Comparison of ENCODE assay signal across 8 cellular contexts in the genomic region with DNA sequence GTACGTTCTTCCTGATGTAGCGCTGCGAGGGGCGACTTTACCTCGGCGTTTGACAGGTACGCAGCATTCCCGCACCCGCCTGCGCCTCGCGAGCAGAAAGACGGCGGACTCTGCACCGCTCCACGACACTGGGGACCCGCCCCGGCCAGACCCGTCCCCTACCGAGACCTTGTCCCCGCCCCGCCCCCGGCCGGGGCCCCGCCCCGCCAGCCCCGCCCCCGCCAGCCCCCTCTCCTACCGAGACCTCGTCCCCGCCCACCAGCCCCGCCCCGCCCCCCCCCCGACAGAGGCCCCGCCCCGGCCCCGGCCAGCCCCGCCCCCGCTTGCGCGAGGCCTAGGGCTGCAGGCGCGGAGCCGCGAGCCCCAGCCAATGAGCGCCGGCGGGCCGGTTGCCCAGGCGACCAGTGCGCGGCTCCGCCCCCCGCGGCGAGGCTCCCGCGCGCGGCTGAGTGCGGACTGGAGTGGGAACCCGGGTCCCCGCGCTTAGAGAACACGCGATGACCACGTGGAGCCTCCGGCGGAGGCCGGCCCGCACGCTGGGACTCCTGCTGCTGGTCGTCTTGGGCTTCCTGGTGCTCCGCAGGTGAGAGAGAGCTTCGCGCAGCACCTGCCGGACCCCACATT. TPM values are rescaled to one million over a fixed set of nuclear protein-coding genes. Genes with fewer than 3 reads are reported as not detected.
DNase-seq lines count a peak whose midpoint lies in the region; ATAC-seq and TF ChIP-seq lines count a peak whose summit lies in the region.

A gene with protein sequence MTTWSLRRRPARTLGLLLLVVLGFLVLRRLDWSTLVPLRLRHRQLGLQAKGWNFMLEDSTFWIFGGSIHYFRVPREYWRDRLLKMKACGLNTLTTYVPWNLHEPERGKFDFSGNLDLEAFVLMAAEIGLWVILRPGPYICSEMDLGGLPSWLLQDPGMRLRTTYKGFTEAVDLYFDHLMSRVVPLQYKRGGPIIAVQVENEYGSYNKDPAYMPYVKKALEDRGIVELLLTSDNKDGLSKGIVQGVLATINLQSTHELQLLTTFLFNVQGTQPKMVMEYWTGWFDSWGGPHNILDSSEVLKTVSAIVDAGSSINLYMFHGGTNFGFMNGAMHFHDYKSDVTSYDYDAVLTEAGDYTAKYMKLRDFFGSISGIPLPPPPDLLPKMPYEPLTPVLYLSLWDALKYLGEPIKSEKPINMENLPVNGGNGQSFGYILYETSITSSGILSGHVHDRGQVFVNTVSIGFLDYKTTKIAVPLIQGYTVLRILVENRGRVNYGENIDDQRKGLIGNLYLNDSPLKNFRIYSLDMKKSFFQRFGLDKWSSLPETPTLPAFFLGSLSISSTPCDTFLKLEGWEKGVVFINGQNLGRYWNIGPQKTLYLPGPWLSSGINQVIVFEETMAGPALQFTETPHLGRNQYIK (plus strand): TSS at position 424 of the 624 bp plus-strand sequence. CDS start 74 bp downstream, at position 498.

- CTCF ChIA-PET in activated naive CD4-positive, alpha-beta T cell treated with anti-CD3 and anti-CD28 coated beads, Interleukin-2, amount 10 ng/mL, durations not matched to agents 7 days and 5 days (lab: Charles Lee): no interaction called here

- H3K79me2 ChIP-seq in trophoblast cell (ENCODE audit: control insufficient read depth, insufficient read depth, low read length, poor library complexity): no peaks in the 10 kb centered on the region

- no peak within 1 kb of the TSS for H3K14ac ChIP-seq in trophoblast cell (ENCODE audit: low read length)

- H2BK12ac ChIP-seq in trophoblast cell (ENCODE audit: low read length): no peak within 1 kb of the TSS

- no peaks in the 10 kb centered on the region for H3K36me3 ChIP-seq in cardiac muscle cell
- H3K36me3 ChIP-seq in trophoblast cell (ENCODE audit: control insufficient read depth in 1 of 2, insufficient read depth in 2 of 2, low read length in 2 of 2): no peaks in the 10 kb centered on the region
- H3K36me3 ChIP-seq in thyroid gland: no peaks in the 10 kb centered on the region

- H3K27ac Mint-ChIP-seq in activated naive CD4-positive, alpha-beta T cell treated with anti-CD3 and anti-CD28 coated beads, Interleukin-2, amount 10 ng/mL, durations not matched to agents 7 days and 5 days: no peak within 1 kb of the TSS

- H3K18ac ChIP-seq in trophoblast cell (ENCODE audit: low read length): no peak within 1 kb of the TSS

- no peak within 1 kb of the TSS for H2BK120ac ChIP-seq in trophoblast cell (ENCODE audit: insufficient read depth, low read length, poor library complexity)

- peak within 1 kb of the TSS; percentile 72 for H3K4me3 Mint-ChIP-seq in activated naive CD4-positive, alpha-beta T cell treated with anti-CD3 and anti-CD28 coated beads, Interleukin-2, amount 10 ng/mL, durations not matched to agents 7 days and 5 days

- peak in 1 of 2 donors; percentile 33 for TF ChIP-seq POLR2A in thyroid gland (IDR thresholded peaks at IDR 0.05)

- H4K91ac ChIP-seq in trophoblast cell (ENCODE audit: low read depth, low read length): no peak within 1 kb of the TSS

- intact Hi-C loops in thyroid gland (cut with DNase I): loop anchor here (5.0 kb wide), 1 partner anchor 79 kb away; a partner anchor contains a TSS

- peaks cover 4% of the 10 kb centered on the region for H3K4me1 ChIP-seq in cardiac muscle cell (ENCODE audit: low read depth)
- peaks cover 5 to 7% of the 10 kb centered on the region in 2 experiments for H3K4me1 ChIP-seq in trophoblast cell (ENCODE audit: control insufficient read depth in 1 of 2, insufficient read depth in 2 of 2, low read length in 2 of 2)
- peaks cover 6 to 16% of the 10 kb centered on the region in 2 donors for H3K4me1 ChIP-seq in thyroid gland

- no peak within 1 kb of the TSS for H3K27ac ChIP-seq in cardiac muscle cell
- no peak within 1 kb of the TSS for H3K27ac ChIP-seq in trophoblast cell (ENCODE audit: low read depth, low read length)
- peak within 1 kb of the TSS in 1 of 3 donors; percentile 21 for H3K27ac ChIP-seq in thyroid gland

- no peaks in the 10 kb centered on the region for H3K79me1 ChIP-seq in trophoblast cell (ENCODE audit: low read length)

- H3K36me3 Mint-ChIP-seq in activated naive CD4-positive, alpha-beta T cell treated with anti-CD3 and anti-CD28 coated beads, Interleukin-2, amount 10 ng/mL, durations not matched to agents 7 days and 5 days: no peaks in the 10 kb centered on the region

- H3K9me3 Mint-ChIP-seq in activated naive CD4-positive, alpha-beta T cell treated with anti-CD3 and anti-CD28 coated beads, Interleukin-2, amount 10 ng/mL, durations not matched to agents 7 days and 5 days: no peaks in the 10 kb centered on the region

- H3K9ac ChIP-seq in trophoblast cell (ENCODE audit: low read length): no peak within 1 kb of the TSS

- no peak within 1 kb of the TSS for H3K4ac ChIP-seq in trophoblast cell (ENCODE audit: low read depth, low read length)

- peak within 1 kb of the TSS; percentile 7 for H4K12ac ChIP-seq in trophoblast cell (ENCODE audit: low read depth, low read length)

- peak; percentile 49 for DNase-seq in AG08395 (ENCODE audit: low spot score)
- DNase-seq in RPMI8226: peak; percentile 75
- peak; percentile 87 for DNase-seq in activated naive CD4-positive, alpha-beta T cell treated with anti-CD3 and anti-CD28 coated beads, Interleukin-2, amount 10 ng/mL, durations not matched to agents 7 days and 5 days
- DNase-seq in cardiac muscle cell (ENCODE audit: low read depth in 1 of 2, low spot score in 1 of 2): peak; percentile 58 to 87
- peak; percentile 63 to 73 for DNase-seq in trophoblast cell
- DNase-seq in thyroid gland: peak; percentile 83 to 84

- H4K8ac ChIP-seq in trophoblast cell (ENCODE audit: low read depth, low read length): no peak within 1 kb of the TSS

- no peak within 1 kb of the TSS for H2AK5ac ChIP-seq in trophoblast cell (ENCODE audit: low read length)

- H3K4me2 ChIP-seq in trophoblast cell (ENCODE audit: low read length): peak within 1 kb of the TSS; percentile 91

- no peak for TF ChIP-seq CTCF in cardiac muscle cell (IDR thresholded peaks at IDR 0.05; ENCODE audit: low read depth, low read length)
- no peak for TF ChIP-seq CTCF in thyroid gland (IDR thresholded peaks at IDR 0.05)

- H3K27me3 ChIP-seq in cardiac muscle cell (peaks cover 62% of the 10 kb centered on the region), trophoblast cell (ENCODE audit: insufficient read depth, low read length) (peaks cover 4% of the 10 kb centered on the region), thyroid gland (no peaks in the 10 kb centered on the region)

- peaks cover 56% of the 10 kb centered on the region for H3K27me3 Mint-ChIP-seq in activated naive CD4-positive, alpha-beta T cell treated with anti-CD3 and anti-CD28 coated beads, Interleukin-2, amount 10 ng/mL, durations not matched to agents 7 days and 5 days

- H3K9me3 ChIP-seq in cardiac muscle cell (ENCODE audit: low read depth) (no peaks in the 10 kb centered on the region), trophoblast cell (ENCODE audit: insufficient read depth, low read depth, low read length) (no peaks in the 10 kb centered on the region), thyroid gland (no peaks in the 10 kb centered on the region)

- peaks cover 16% of the 10 kb centered on the region for H3K4me1 Mint-ChIP-seq in activated naive CD4-positive, alpha-beta T cell treated with anti-CD3 and anti-CD28 coated beads, Interleukin-2, amount 10 ng/mL, durations not matched to agents 7 days and 5 days

- H2BK5ac ChIP-seq in trophoblast cell (ENCODE audit: low read depth, low read length, poor library complexity): no peak within 1 kb of the TSS

- peak within 1 kb of the TSS; percentile 45 for H2AFZ ChIP-seq in trophoblast cell (ENCODE audit: insufficient read depth, low read length, poor library complexity)

- ATAC-seq in GM19328 (IDR thresholded peaks at IDR 0.05; ENCODE audit: unreplicated experiment) (peak; percentile 85), HG03571 (IDR thresholded peaks at IDR 0.05; ENCODE audit: unreplicated experiment) (peak; percentile 71)

- H3K23ac ChIP-seq in trophoblast cell (ENCODE audit: low read length): no peak within 1 kb of the TSS

- WGBS in trophoblast cell (ENCODE audit: extremely low coverage, insufficient coverage, insufficient read length): no CpG with 5 or more reads among the region's 77 CpGs
- 2 to 6% methylated on average over 10 to 26 of the region's 77 CpGs for WGBS in thyroid gland, 2 donors

- peak within 1 kb of the TSS; percentile 36 for H3K4me3 ChIP-seq in cardiac muscle cell
- H3K4me3 ChIP-seq in trophoblast cell (ENCODE audit: low read depth, low read length): peak within 1 kb of the TSS; percentile 61
- H3K4me3 ChIP-seq in thyroid gland (replicated peaks in 1 of 3): peak within 1 kb of the TSS; percentile 25 to 55 (median 48)

RNA-seq across cellular contexts. Expression of the gene that starts here (rescaled TPM):
- 2.0 and 3.8 TPM in 2 replicates for total RNA-seq in cardiac muscle cell
- 1.00 and 2.6 TPM in 2 replicates for polyA plus RNA-seq in cardiac muscle cell
- polyA plus RNA-seq in trophoblast cell (2013): 0.18 and 0.24 TPM in 2 replicates
- 10 to 100 TPM; 13.4 to 31.6 (median 25.8) TPM for total RNA-seq in thyroid gland
